In genomic region chr4:121799888-121800501, GRCh38 we compare ENCODE assay signal across 15 cellular contexts. TPM values are rescaled to one million over a fixed set of nuclear protein-coding genes. Genes with fewer than 3 reads are reported as not detected.
DNase-seq lines count a peak whose midpoint lies in the region; ATAC-seq, FAIRE-seq and TF ChIP-seq lines count a peak whose summit lies in the region.
"Had no signal": no experiment of that assay in that cellular context is flagged by ENCODE, and none has a peak within 500 bp of the region (broad histone marks: within the 10 kb centered on the region; RNA-seq: fewer than 3 reads in every experiment).

No MANE protein-coding gene starts in this region.

- H3K4me3 ChIP-seq in WERI-Rb-1 (ENCODE audit: low read depth, low read length) (peak overlapping the region; percentile 66), right lobe of liver (no peak overlapping the region), stomach (peak overlapping the region in 1 of 4 donors; percentile 70), pancreas (peak overlapping the region in 1 of 4 donors; percentile 82)

- H3K27ac Mint-ChIP-seq in activated CD4-positive, alpha-beta T cell treated with anti-CD3 and anti-CD28 coated beads, Interleukin-2, amount 10 ng/mL, durations not matched to agents 24 days and 14 days = peak overlapping the region; percentile 96

- TF ChIP-seq EP300 in stomach (IDR thresholded peaks at IDR 0.05) = no peak

- H3K4me3 Mint-ChIP-seq in activated CD4-positive, alpha-beta T cell treated with anti-CD3 and anti-CD28 coated beads, Interleukin-2, amount 10 ng/mL, durations not matched to agents 24 days and 14 days = peak overlapping the region; percentile 83

- TF ChIP-seq CTCF in WERI-Rb-1 (IDR thresholded peaks at IDR 0.05; ENCODE audit: low read depth, low read length) (no peak), right lobe of liver (IDR thresholded peaks at IDR 0.05) (no peak), stomach (IDR thresholded peaks at IDR 0.05) (no peak), pancreas (IDR thresholded peaks at IDR 0.05) (no peak)

- DNase-seq in activated CD4-positive, alpha-beta T cell treated with anti-CD3 and anti-CD28 coated beads, Interleukin-2, amount 10 ng/mL, durations not matched to agents 24 days and 14 days = no peak
- DNase-seq in activated CD4-positive, alpha-beta T cell treated with anti-CD3 and anti-CD28 coated beads for 1 hour = no peak
- DNase-seq in WERI-Rb-1 (no peak), right lobe of liver (no peak), stomach (no peak), foreskin melanocyte (no peak), D341Med (ENCODE audit: low spot score) (no peak), pancreas (no peak)
- DNase-seq: activated effector memory CD4-positive, alpha-beta T cell treated with Interleukin-2 at 50 U/mL for 16 hours; NCI-H2029; stimulated activated CD4-positive, alpha-beta T cell treated with anti-CD3 and anti-CD28 coated beads, Interleukin-15, amount 100 ng/mL, for 24 hours had no signal

- no peak for TF ChIP-seq POLR2A in right lobe of liver (IDR thresholded peaks at IDR 0.05)
- no peak for TF ChIP-seq POLR2A in stomach (IDR thresholded peaks at IDR 0.05)

- ATAC-seq in right lobe of liver = no peak
- ATAC-seq in pancreas = no peak

- peaks cover 23% of the 10 kb centered on the region for H3K36me3 Mint-ChIP-seq in activated CD4-positive, alpha-beta T cell treated with anti-CD3 and anti-CD28 coated beads, Interleukin-2, amount 10 ng/mL, durations not matched to agents 24 days and 14 days (ENCODE audit: low read depth)

- H3K4me1 ChIP-seq in right lobe of liver (peaks cover 0 to 15% (median 0%) of the 10 kb centered on the region in 4 donors), stomach (peaks cover 0 to 32% (median 19%) of the 10 kb centered on the region in 4 donors), pancreas (peaks cover 6 to 8% (median 7%) of the 10 kb centered on the region in 3 donors)

- no peaks in the 10 kb centered on the region for H3K27me3 ChIP-seq in WERI-Rb-1 (ENCODE audit: insufficient read depth, low read depth, severe bottlenecking)
- no peaks in the 10 kb centered on the region for H3K27me3 ChIP-seq in right lobe of liver
- H3K27me3 ChIP-seq in stomach = no peaks in the 10 kb centered on the region
- peaks cover 0 to 3% (median 0%) of the 10 kb centered on the region in 4 donors for H3K27me3 ChIP-seq in pancreas
- H3K27me3 ChIP-seq: SJSA1 had no signal

- H3K9me3 ChIP-seq in WERI-Rb-1 (ENCODE audit: severe bottlenecking) (no peaks in the 10 kb centered on the region), right lobe of liver (no peaks in the 10 kb centered on the region), stomach (no peaks in the 10 kb centered on the region), pancreas (no peaks in the 10 kb centered on the region)
- H3K9me3 ChIP-seq: SJSA1, suprapubic skin had no signal

- intact Hi-C loops in activated CD4-positive, alpha-beta T cell treated with anti-CD3 and anti-CD28 coated beads, Interleukin-2, amount 10 ng/mL, durations not matched to agents 24 days and 14 days (cut with micrococcal nuclease) = loop anchor here (2.0 to 10.0 kb wide), 3 partner anchors 103 to 645 kb away; partner anchors contain the start of gene ANXA5
- intact Hi-C loops in right lobe of liver (cut with DNase I) = no loop called here
- intact Hi-C loops in stomach (cut with DNase I; ENCODE audit: low total_unique reads) = no loop called here
- intact Hi-C loops in pancreas (cut with DNase I) = no loop called here

- no peaks in the 10 kb centered on the region for H3K9me3 Mint-ChIP-seq in activated CD4-positive, alpha-beta T cell treated with anti-CD3 and anti-CD28 coated beads, Interleukin-2, amount 10 ng/mL, durations not matched to agents 24 days and 14 days

- H3K27ac ChIP-seq in WERI-Rb-1 = peak overlapping the region; percentile 92
- H3K27ac ChIP-seq in right lobe of liver = peak overlapping the region; percentile 21 to 80 (median 72)
- peak overlapping the region in 3 of 5 donors; percentile 87 to 91 (median 89) for H3K27ac ChIP-seq in stomach
- no peak overlapping the region for H3K27ac ChIP-seq in pancreas

- H3K27me3 Mint-ChIP-seq in activated CD4-positive, alpha-beta T cell treated with anti-CD3 and anti-CD28 coated beads, Interleukin-2, amount 10 ng/mL, durations not matched to agents 24 days and 14 days = peaks cover 3% of the 10 kb centered on the region

- 78% methylated on average over 2 of the region's 2 CpGs for WGBS in right lobe of liver (ENCODE audit: insufficient coverage, low coverage, low lambda C conversion rate, missing lambda C conversion rate)
- WGBS in stomach, 5 donors = 92 to 97% (median 94%) methylated on average over 2 of the region's 2 CpGs
- 97 to 98% methylated on average over 2 of the region's 2 CpGs for WGBS in pancreas, 2 donors

- FAIRE-seq in pancreas (lab: Jason Lieb, UNC) = no peak

- H3K4me1 Mint-ChIP-seq in activated CD4-positive, alpha-beta T cell treated with anti-CD3 and anti-CD28 coated beads, Interleukin-2, amount 10 ng/mL, durations not matched to agents 24 days and 14 days = peaks cover 50% of the 10 kb centered on the region

- H3K36me3 ChIP-seq in WERI-Rb-1 (peaks cover 37% of the 10 kb centered on the region), right lobe of liver (peaks cover 0 to 23% (median 6%) of the 10 kb centered on the region in 4 donors), stomach (peaks cover 10 to 24% (median 23%) of the 10 kb centered on the region in 4 donors), pancreas (peaks cover 0 to 5% (median 0%) of the 10 kb centered on the region in 3 donors)

RNA-seq across cellular contexts. Expression of gene EXOSC9, which starts 1.1 kb away (rescaled TPM):
- 76.9 and 78.8 TPM in 2 replicates for total RNA-seq in activated CD4-positive, alpha-beta T cell treated with anti-CD3 and anti-CD28 coated beads, Interleukin-2, amount 10 ng/mL, durations not matched to agents 24 days and 14 days
- total RNA-seq in right lobe of liver (10 to 100 TPM in 1 of 6 experiments, 1 to 10 TPM in 5; 3.6 to 12.5 (median 6.5) TPM), stomach (100 to 1,000 TPM in 1 of 5 donors, 10 to 100 TPM in 4; 10.4 to 162 (median 34.5) TPM), pancreas (1 to 10 TPM; 6.3 to 8.5 (median 7.6) TPM)
- polyA plus RNA-seq in stomach (10 to 100 TPM; 16.4 to 22.0 (median 18.6) TPM), pancreas (10 to 100 TPM in 1 of 2 donors, 1 to 10 TPM in 1; 8.0 to 15.9 TPM)

RNA-seq across cellular contexts. Expression of gene CCNA2, which starts 23.7 kb away (rescaled TPM):
- total RNA-seq in activated CD4-positive, alpha-beta T cell treated with anti-CD3 and anti-CD28 coated beads, Interleukin-2, amount 10 ng/mL, durations not matched to agents 24 days and 14 days = 72.0 and 73.4 TPM in 2 replicates
- total RNA-seq in right lobe of liver (1 to 10 TPM in 3 of 6 experiments, under 1 TPM in 3; 0.15 to 4.3 (median 1.4) TPM), stomach (10 to 100 TPM in 2 of 5 donors, 1 to 10 TPM in 2, not detected in 1; 3.6 to 14.2 (median 10.1) TPM), pancreas (1 to 10 TPM in 1 of 6 donors, under 1 TPM in 5; 0.19 to 1.5 (median 0.42) TPM)
- polyA plus RNA-seq in stomach (1 to 10 TPM; 2.0 to 8.8 (median 4.8) TPM), pancreas (under 1 TPM; 0.72 to 0.82 TPM)

RNA-seq across cellular contexts. Expression of gene SMIM43, which starts 35.0 kb away (rescaled TPM):
- total RNA-seq in activated CD4-positive, alpha-beta T cell treated with anti-CD3 and anti-CD28 coated beads, Interleukin-2, amount 10 ng/mL, durations not matched to agents 24 days and 14 days = not detected in 2 replicates
- not detected for total RNA-seq in right lobe of liver
- total RNA-seq in stomach = under 1 TPM in 1 of 5 donors, not detected in 4; 0.18 TPM
- polyA plus RNA-seq in stomach = under 1 TPM in 2 of 3 donors, not detected in 1; 0.10 to 0.31 TPM
- not detected for total RNA-seq in pancreas
- polyA plus RNA-seq in pancreas = under 1 TPM in 1 of 2 donors, not detected in 1; 0.07 TPM
- total RNA-seq: endothelial cell of umbilical vein, kidney epithelial cell, suprapubic skin had no signal

Comparison
In these comparisons a context has a peak if more than half of its experiments do, and no peak if none do; other contexts are left out.
1. H3K27ac ChIP-seq: peak in WERI-Rb-1 (single experiment), right lobe of liver (3 of 3) and stomach (3 of 5); none in pancreas (0 of 4).